In the genomic region with DNA sequence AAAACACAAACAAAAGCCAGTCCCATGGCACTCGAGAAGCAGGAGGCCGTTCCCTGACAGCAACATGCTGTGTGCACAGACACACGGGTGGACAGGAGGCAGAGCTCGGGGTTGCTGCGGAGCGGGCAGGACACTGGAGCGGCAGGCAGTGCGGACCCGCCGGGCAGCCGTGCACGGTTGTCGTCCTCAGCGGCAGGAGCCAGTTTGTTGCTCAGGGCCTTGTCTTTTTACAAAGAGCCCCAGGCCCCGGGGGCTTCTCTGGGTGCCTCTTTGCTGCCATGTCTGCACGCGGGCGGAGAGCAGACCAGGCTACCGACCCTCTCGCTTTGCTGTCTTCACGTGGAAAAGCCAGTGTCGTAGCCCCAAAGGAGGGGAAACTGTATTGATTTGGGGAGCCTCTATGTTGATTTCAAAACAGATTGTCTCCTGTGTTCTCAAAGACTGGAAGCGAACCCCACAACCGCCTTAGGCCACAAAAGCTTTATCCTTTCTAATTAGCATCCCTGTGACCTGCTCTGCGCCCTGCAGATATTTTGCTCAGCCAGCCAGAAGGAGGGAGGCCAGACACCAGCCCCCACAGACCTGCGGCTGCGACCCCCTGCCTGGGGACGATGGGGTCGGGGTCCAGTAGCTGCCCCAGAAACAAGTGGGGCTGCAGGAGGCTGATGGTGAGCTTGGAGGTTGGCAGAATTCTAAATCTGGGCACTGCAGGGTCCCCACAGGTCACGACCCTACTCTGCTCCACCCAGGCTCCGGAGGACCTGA, we compare ENCODE assay signal across 1 cellular context.
TF ChIP-seq lines count a peak whose summit lies in the region.

No MANE protein-coding gene starts in this region.

TF ChIP-seq in HepG2, 621 proteins besides CTCF, POLR2A, EP300 and RAD21 (continued from another document and continues in another):
- TF ChIP-seq, protein P1, sequence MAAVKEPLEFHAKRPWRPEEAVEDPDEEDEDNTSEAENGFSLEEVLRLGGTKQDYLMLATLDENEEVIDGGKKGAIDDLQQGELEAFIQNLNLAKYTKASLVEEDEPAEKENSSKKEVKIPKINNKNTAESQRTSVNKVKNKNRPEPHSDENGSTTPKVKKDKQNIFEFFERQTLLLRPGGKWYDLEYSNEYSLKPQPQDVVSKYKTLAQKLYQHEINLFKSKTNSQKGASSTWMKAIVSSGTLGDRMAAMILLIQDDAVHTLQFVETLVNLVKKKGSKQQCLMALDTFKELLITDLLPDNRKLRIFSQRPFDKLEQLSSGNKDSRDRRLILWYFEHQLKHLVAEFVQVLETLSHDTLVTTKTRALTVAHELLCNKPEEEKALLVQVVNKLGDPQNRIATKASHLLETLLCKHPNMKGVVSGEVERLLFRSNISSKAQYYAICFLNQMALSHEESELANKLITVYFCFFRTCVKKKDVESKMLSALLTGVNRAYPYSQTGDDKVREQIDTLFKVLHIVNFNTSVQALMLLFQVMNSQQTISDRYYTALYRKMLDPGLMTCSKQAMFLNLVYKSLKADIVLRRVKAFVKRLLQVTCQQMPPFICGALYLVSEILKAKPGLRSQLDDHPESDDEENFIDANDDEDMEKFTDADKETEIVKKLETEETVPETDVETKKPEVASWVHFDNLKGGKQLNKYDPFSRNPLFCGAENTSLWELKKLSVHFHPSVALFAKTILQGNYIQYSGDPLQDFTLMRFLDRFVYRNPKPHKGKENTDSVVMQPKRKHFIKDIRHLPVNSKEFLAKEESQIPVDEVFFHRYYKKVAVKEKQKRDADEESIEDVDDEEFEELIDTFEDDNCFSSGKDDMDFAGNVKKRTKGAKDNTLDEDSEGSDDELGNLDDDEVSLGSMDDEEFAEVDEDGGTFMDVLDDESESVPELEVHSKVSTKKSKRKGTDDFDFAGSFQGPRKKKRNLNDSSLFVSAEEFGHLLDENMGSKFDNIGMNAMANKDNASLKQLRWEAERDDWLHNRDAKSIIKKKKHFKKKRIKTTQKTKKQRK (IDR thresholded peaks at IDR 0.05; ENCODE audit: low read length): no peak
- TF ChIP-seq KLF9 (CRISPR knock-in tag; IDR thresholded peaks at IDR 0.05; ENCODE audit: low read depth): no peak
- no peak for TF ChIP-seq ZNF780A (CRISPR knock-in tag; IDR thresholded peaks at IDR 0.05)
- no peak for TF ChIP-seq RARA (CRISPR knock-in tag; IDR thresholded peaks at IDR 0.05)
- no peak for TF ChIP-seq ZKSCAN8 (CRISPR knock-in tag; IDR thresholded peaks at IDR 0.05; ENCODE audit: borderline replicate concordance)
- TF ChIP-seq ZNF773 (CRISPR knock-in tag; IDR thresholded peaks at IDR 0.05; ENCODE audit: borderline replicate concordance): no peak
- TF ChIP-seq JARID2 (CRISPR knock-in tag; IDR thresholded peaks at IDR 0.05; ENCODE audit: insufficient replicate concordance): no peak
- TF ChIP-seq, protein P2, sequence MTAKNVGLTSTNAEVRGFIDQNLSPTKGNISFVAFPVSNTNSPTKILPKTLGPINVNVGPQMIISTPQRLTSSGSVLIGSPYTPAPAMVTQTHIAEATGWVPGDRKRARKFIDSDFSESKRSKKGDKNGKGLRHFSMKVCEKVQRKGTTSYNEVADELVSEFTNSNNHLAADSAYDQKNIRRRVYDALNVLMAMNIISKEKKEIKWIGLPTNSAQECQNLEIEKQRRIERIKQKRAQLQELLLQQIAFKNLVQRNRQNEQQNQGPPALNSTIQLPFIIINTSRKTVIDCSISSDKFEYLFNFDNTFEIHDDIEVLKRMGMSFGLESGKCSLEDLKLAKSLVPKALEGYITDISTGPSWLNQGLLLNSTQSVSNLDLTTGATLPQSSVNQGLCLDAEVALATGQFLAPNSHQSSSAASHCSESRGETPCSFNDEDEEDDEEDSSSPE (CRISPR knock-in tag; IDR thresholded peaks at IDR 0.05): no peak
- TF ChIP-seq KLF6 (CRISPR knock-in tag; IDR thresholded peaks at IDR 0.05): no peak
- TF ChIP-seq, protein P3, sequence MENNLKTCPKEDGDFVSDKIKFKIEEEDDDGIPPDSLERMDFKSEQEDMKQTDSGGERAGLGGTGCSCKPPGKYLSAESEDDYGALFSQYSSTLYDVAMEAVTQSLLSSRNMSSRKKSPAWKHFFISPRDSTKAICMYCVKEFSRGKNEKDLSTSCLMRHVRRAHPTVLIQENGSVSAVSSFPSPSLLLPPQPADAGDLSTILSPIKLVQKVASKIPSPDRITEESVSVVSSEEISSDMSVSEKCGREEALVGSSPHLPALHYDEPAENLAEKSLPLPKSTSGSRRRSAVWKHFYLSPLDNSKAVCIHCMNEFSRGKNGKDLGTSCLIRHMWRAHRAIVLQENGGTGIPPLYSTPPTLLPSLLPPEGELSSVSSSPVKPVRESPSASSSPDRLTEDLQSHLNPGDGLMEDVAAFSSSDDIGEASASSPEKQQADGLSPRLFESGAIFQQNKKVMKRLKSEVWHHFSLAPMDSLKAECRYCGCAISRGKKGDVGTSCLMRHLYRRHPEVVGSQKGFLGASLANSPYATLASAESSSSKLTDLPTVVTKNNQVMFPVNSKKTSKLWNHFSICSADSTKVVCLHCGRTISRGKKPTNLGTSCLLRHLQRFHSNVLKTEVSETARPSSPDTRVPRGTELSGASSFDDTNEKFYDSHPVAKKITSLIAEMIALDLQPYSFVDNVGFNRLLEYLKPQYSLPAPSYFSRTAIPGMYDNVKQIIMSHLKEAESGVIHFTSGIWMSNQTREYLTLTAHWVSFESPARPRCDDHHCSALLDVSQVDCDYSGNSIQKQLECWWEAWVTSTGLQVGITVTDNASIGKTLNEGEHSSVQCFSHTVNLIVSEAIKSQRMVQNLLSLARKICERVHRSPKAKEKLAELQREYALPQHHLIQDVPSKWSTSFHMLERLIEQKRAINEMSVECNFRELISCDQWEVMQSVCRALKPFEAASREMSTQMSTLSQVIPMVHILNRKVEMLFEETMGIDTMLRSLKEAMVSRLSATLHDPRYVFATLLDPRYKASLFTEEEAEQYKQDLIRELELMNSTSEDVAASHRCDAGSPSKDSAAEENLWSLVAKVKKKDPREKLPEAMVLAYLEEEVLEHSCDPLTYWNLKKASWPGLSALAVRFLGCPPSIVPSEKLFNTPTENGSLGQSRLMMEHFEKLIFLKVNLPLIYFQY (CRISPR knock-in tag; IDR thresholded peaks at IDR 0.05; ENCODE audit: borderline replicate concordance): no peak
- TF ChIP-seq, protein P4, sequence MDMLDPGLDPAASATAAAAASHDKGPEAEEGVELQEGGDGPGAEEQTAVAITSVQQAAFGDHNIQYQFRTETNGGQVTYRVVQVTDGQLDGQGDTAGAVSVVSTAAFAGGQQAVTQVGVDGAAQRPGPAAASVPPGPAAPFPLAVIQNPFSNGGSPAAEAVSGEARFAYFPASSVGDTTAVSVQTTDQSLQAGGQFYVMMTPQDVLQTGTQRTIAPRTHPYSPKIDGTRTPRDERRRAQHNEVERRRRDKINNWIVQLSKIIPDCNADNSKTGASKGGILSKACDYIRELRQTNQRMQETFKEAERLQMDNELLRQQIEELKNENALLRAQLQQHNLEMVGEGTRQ (IDR thresholded peaks at IDR 0.05; ENCODE audit: low read depth, low read length): no peak
- TF ChIP-seq, protein P4 (CRISPR knock-in tag; IDR thresholded peaks at IDR 0.05; ENCODE audit: borderline replicate concordance): no peak
- TF ChIP-seq, protein P5, sequence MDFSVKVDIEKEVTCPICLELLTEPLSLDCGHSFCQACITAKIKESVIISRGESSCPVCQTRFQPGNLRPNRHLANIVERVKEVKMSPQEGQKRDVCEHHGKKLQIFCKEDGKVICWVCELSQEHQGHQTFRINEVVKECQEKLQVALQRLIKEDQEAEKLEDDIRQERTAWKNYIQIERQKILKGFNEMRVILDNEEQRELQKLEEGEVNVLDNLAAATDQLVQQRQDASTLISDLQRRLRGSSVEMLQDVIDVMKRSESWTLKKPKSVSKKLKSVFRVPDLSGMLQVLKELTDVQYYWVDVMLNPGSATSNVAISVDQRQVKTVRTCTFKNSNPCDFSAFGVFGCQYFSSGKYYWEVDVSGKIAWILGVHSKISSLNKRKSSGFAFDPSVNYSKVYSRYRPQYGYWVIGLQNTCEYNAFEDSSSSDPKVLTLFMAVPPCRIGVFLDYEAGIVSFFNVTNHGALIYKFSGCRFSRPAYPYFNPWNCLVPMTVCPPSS (IDR thresholded peaks at IDR 0.05): no peak
- peak; percentile 55 for TF ChIP-seq PHF8 (CRISPR knock-in tag; IDR thresholded peaks at IDR 0.05)
- no peak for TF ChIP-seq ZNF383 (CRISPR knock-in tag; IDR thresholded peaks at IDR 0.05; ENCODE audit: borderline replicate concordance)
- no peak for TF ChIP-seq YEATS2 (CRISPR knock-in tag; IDR thresholded peaks at IDR 0.05; ENCODE audit: borderline replicate concordance)
- TF ChIP-seq ZNF776 (CRISPR knock-in tag; IDR thresholded peaks at IDR 0.05): no peak
- no peak for TF ChIP-seq ZNF841 (CRISPR knock-in tag; IDR thresholded peaks at IDR 0.05; ENCODE audit: borderline replicate concordance)
- no peak for TF ChIP-seq ZNF331 (CRISPR knock-in tag; IDR thresholded peaks at IDR 0.05)
- TF ChIP-seq AGO1 (IDR thresholded peaks at IDR 0.05; ENCODE audit: low read depth, low read length, poor library complexity, severe bottlenecking): peak; percentile 68
- TF ChIP-seq POLR2G (IDR thresholded peaks at IDR 0.05; ENCODE audit: low read depth, low read length): 0 out of 2 replicates have a peak, but pooled peaks have one; percentile 15
- no peak for TF ChIP-seq TAF15 (IDR thresholded peaks at IDR 0.05; ENCODE audit: low read depth, low read length, poor library complexity, severe bottlenecking)
- peak; percentile 60; the same call in 1 of the 2 replicates for TF ChIP-seq ZNF350 (CRISPR knock-in tag; IDR thresholded peaks at IDR 0.05; ENCODE audit: borderline replicate concordance, low read depth)
- no peak for TF ChIP-seq ZNF747 (CRISPR knock-in tag; IDR thresholded peaks at IDR 0.05; ENCODE audit: borderline replicate concordance)
- TF ChIP-seq RBM22 (optimal IDR thresholded peaks at IDR 0.05; ENCODE audit: low read length): no peak
- no peak for TF ChIP-seq TBP (CRISPR knock-in tag; IDR thresholded peaks at IDR 0.05)
- TF ChIP-seq, protein P6, sequence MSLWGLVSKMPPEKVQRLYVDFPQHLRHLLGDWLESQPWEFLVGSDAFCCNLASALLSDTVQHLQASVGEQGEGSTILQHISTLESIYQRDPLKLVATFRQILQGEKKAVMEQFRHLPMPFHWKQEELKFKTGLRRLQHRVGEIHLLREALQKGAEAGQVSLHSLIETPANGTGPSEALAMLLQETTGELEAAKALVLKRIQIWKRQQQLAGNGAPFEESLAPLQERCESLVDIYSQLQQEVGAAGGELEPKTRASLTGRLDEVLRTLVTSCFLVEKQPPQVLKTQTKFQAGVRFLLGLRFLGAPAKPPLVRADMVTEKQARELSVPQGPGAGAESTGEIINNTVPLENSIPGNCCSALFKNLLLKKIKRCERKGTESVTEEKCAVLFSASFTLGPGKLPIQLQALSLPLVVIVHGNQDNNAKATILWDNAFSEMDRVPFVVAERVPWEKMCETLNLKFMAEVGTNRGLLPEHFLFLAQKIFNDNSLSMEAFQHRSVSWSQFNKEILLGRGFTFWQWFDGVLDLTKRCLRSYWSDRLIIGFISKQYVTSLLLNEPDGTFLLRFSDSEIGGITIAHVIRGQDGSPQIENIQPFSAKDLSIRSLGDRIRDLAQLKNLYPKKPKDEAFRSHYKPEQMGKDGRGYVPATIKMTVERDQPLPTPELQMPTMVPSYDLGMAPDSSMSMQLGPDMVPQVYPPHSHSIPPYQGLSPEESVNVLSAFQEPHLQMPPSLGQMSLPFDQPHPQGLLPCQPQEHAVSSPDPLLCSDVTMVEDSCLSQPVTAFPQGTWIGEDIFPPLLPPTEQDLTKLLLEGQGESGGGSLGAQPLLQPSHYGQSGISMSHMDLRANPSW (CRISPR knock-in tag; IDR thresholded peaks at IDR 0.05; ENCODE audit: borderline replicate concordance): no peak
- TF ChIP-seq IRX3 (CRISPR knock-in tag; IDR thresholded peaks at IDR 0.05; ENCODE audit: borderline replicate concordance, low read depth): no peak
- TF ChIP-seq ZNF136 (CRISPR knock-in tag; IDR thresholded peaks at IDR 0.05; ENCODE audit: low read depth): no peak
- TF ChIP-seq MZF1 (CRISPR knock-in tag; IDR thresholded peaks at IDR 0.05; ENCODE audit: borderline replicate concordance): no peak
- TF ChIP-seq, protein P7, sequence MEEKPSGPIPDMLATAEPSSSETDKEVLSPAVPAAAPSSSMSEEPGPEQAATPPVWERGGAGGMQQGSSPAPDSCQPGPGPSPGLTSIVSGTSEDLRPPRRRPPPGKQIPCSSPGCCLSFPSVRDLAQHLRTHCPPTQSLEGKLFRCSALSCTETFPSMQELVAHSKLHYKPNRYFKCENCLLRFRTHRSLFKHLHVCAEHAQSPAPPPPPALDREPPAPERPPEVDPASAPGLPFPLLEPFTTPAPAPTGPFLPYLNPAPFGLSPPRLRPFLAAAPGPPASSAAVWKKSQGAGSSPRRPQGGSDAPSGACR (CRISPR knock-in tag; IDR thresholded peaks at IDR 0.05): no peak
